1 cellular context compared by ENCODE assay signal in the genomic region with DNA sequence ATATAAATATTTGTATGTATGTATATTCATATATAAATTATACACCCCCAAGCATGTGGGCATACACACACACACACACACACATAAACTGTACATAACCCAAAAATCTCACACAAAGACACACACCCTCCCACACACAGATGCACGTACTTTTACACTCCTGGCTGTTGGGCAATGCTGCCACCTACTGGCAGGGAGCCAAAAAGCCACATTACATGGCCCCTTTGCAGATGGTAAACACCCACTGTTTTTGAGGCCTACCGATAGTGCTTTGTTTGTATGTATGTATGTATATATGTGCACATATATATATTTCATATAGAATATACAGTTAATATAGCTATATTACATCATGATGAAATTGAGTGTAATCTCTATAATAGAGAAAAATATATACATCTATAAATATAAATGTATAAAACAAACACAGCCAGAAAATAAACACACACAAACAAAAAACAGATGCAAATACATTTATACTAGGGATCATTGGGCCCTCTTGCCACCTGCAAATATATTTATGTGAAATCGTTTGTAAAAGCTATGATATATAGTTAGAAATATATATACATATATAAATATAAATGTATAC.
TF ChIP-seq lines count a peak whose summit lies in the region.

No MANE protein-coding gene starts in this region.

TF ChIP-seq in GM12878, 131 proteins besides CTCF, POLR2A, EP300 and RAD21 (continued from another document):
- TF ChIP-seq ZBTB40 (IDR thresholded peaks at IDR 0.05; ENCODE audit: borderline replicate concordance) (no peak), CBFB (IDR thresholded peaks at IDR 0.05; ENCODE audit: low read depth) (peak; percentile 78; the same call in 1 of the 2 replicates), WRNIP1 (IDR thresholded peaks at IDR 0.05; ENCODE audit: borderline replicate concordance, low read depth, low read length) (0 out of 2 replicates have a peak, but pooled peaks have one; percentile 87), RELA (IDR thresholded peaks at IDR 0.05; ENCODE audit: borderline replicate concordance, partially characterized antibody) (peak; percentile 40), TBL1XR1 (IDR thresholded peaks at IDR 0.05; ENCODE audit: low read depth, low read length) (no peak), BHLHE40 (IDR thresholded peaks at IDR 0.05; ENCODE audit: borderline replicate concordance in 1 of 2, low read depth in 2 of 2, low read length in 1 of 2) (peak in 1 of 2 experiments; percentile 36; a peak in 1 of 4 replicates), FOXK2 (IDR thresholded peaks at IDR 0.05) (0 out of 2 replicates have a peak, but pooled peaks have one; percentile 9), BCL11A (IDR thresholded peaks at IDR 0.05; ENCODE audit: low read depth, low read length) (no peak), RB1 (IDR thresholded peaks at IDR 0.05; ENCODE audit: borderline replicate concordance) (peak; percentile 21; the same call in 1 of the 2 replicates), IRF4 (IDR thresholded peaks at IDR 0.05; ENCODE audit: low read depth, low read length) (peak; percentile 74; the same call in 1 of the 2 replicates), EGR1 (IDR thresholded peaks at IDR 0.05; ENCODE audit: borderline replicate concordance in 1 of 2, low read depth in 2 of 2, low read length in 2 of 2) (peak in 1 of 2 experiments; percentile 60; a peak in 1 of 3 replicates), BCLAF1 (IDR thresholded peaks at IDR 0.05) (no peak), RUNX3 (IDR thresholded peaks at IDR 0.05; ENCODE audit: low read length) (peak; percentile 85), NBN (IDR thresholded peaks at IDR 0.05) (peak; percentile 74), YY1 (IDR thresholded peaks at IDR 0.05; ENCODE audit: low read depth, low read length) (peak; percentile 83), SPI1 (IDR thresholded peaks at IDR 0.05; ENCODE audit: borderline replicate concordance, insufficient read depth, low read depth, low read length) (no peak), SMAD1 (IDR thresholded peaks at IDR 0.05; ENCODE audit: low read depth, partially characterized antibody) (peak; percentile 90), CREM (IDR thresholded peaks at IDR 0.05; ENCODE audit: low read depth) (0 out of 2 replicates have a peak, but pooled peaks have one; percentile 14), SMC3 (IDR thresholded peaks at IDR 0.05; ENCODE audit: borderline replicate concordance, low read length) (peak; percentile 97)
- TF ChIP-seq, protein P1, sequence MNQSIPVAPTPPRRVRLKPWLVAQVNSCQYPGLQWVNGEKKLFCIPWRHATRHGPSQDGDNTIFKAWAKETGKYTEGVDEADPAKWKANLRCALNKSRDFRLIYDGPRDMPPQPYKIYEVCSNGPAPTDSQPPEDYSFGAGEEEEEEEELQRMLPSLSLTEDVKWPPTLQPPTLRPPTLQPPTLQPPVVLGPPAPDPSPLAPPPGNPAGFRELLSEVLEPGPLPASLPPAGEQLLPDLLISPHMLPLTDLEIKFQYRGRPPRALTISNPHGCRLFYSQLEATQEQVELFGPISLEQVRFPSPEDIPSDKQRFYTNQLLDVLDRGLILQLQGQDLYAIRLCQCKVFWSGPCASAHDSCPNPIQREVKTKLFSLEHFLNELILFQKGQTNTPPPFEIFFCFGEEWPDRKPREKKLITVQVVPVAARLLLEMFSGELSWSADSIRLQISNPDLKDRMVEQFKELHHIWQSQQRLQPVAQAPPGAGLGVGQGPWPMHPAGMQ (IDR thresholded peaks at IDR 0.05; ENCODE audit: borderline replicate concordance), result no peak
TF ChIP-seq in GM12878: peak in this region for 19.
